1 cellular context compared by ENCODE assay signal in the genomic region with DNA sequence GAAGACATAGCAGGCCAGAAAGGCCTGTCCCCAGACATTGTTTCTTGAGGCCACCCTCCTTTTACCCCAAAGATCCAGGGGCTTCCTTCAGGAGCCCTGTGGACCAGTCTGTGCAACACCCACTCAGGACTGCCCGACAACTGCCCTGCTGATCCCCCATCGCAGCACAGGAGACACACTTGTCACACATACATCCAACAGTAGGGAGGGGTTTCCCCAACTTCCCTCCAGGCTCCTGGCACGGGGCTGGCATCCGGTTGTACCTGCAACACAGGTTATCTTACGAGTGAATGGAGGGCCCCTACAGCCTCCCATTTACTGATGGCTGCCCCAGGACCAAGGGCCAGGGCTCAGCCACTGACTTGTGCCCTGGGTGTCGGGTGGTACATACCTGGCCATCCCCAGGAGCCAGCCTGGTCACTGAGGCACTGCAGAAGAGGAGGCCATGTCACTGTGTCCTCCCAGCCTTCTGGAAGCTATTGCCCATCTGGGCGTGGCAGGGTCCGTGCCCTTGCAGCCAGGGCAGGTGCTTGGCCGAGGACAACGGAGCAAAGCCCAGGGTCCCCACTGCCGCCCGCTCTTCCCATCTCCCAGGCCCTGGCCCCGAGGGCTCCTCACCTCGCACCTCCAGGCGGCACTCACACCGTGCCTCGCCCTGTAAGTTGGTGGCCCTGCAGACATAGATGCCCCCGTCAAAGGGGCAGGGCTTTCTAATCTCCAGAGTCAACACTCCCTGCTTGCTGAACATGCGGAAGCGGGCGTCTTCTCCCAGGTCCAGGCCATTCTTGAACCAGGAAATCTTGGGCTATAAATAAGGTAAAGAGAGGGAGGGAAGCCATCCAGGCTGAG.
A peak's percentile ranks its signal among the peaks of the same experiment; 100 is the strongest.
TF ChIP-seq lines count a peak whose summit lies in the region.

No MANE protein-coding gene starts in this region.

TF ChIP-seq in K562, 482 proteins besides CTCF, POLR2A, EP300 and RAD21:
- no peak for TF ChIP-seq PML (IDR thresholded peaks at IDR 0.05; ENCODE audit: low read length)
- peak; percentile 67 for TF ChIP-seq POLR2G (IDR thresholded peaks at IDR 0.05; ENCODE audit: low read depth, low read length)
- no peak for TF ChIP-seq NR2F6 (CRISPR knock-in tag; IDR thresholded peaks at IDR 0.05)
- no peak for TF ChIP-seq MLX (CRISPR knock-in tag; conservative IDR thresholded peaks at IDR 0.05)
- no peak for TF ChIP-seq HCFC1 (IDR thresholded peaks at IDR 0.05; ENCODE audit: low read depth, low read length)
- TF ChIP-seq RBM22 (IDR thresholded peaks at IDR 0.05; ENCODE audit: low read depth, low read length, poor library complexity, severe bottlenecking): peak; percentile 58
- TF ChIP-seq ZNF324 (CRISPR knock-in tag; IDR thresholded peaks at IDR 0.05): no peak
- TF ChIP-seq GABPB1 (CRISPR knock-in tag; IDR thresholded peaks at IDR 0.05): no peak
- TF ChIP-seq FOXA3 (CRISPR knock-in tag; conservative IDR thresholded peaks at IDR 0.05 in 1 of 2, IDR thresholded peaks at IDR 0.05 in 1 of 2): no peak
